Comparison of ENCODE assay signal across 1 cellular context in the genomic region with DNA sequence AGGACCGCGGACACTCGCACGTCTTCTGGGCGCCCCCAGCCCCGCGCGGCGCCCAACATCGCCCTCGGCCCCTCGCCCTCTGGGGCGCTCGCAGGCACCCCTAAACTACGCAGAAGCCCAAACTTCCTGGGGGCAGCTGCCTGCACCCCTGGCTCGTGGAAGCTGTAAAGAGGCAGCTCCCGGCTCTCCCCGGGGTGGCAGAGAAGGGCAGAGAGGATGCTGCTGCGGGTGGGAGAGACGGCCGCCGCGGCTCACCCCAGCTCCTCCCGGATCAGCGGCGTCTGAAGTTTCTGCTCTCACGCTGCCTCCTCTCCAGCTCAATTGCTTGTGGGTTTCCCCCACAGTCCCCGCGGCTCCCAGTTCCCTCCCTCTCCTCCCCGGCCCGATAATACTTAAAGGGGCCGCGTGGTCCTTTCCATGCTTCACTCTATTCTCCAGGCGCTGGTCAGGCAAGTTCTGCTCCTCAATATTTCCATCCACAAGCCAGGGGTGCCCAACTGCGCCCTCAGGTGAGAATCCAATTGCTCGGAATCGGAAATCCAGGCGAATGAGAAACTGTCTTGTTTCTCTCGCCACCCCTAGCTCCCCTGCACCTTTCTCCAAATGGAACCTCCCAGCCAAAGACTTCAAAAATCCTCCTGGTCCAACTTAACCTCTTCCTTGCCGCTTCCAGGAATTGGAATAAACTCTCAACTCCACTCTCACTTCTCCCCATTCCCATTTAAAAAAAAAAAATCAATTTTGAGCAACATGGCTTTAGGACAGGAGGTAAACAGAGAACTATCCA.
A peak's percentile ranks its signal among the peaks of the same experiment; 100 is the strongest.
TF ChIP-seq lines count a peak whose summit lies in the region.

No MANE protein-coding gene starts in this region.

TF ChIP-seq in HepG2, 621 proteins besides CTCF, POLR2A, EP300 and RAD21 (continued from another document and continues in another):
- TF ChIP-seq, protein P1, sequence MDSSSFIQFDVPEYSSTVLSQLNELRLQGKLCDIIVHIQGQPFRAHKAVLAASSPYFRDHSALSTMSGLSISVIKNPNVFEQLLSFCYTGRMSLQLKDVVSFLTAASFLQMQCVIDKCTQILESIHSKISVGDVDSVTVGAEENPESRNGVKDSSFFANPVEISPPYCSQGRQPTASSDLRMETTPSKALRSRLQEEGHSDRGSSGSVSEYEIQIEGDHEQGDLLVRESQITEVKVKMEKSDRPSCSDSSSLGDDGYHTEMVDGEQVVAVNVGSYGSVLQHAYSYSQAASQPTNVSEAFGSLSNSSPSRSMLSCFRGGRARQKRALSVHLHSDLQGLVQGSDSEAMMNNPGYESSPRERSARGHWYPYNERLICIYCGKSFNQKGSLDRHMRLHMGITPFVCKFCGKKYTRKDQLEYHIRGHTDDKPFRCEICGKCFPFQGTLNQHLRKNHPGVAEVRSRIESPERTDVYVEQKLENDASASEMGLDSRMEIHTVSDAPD (CRISPR knock-in tag; IDR thresholded peaks at IDR 0.05), result peak; percentile 67; the same call in 1 of the 2 replicates
- TF ChIP-seq ZNF781 (CRISPR knock-in tag; IDR thresholded peaks at IDR 0.05; ENCODE audit: borderline replicate concordance, not compliant biosample characterization), result no peak
- TF ChIP-seq, protein P2, sequence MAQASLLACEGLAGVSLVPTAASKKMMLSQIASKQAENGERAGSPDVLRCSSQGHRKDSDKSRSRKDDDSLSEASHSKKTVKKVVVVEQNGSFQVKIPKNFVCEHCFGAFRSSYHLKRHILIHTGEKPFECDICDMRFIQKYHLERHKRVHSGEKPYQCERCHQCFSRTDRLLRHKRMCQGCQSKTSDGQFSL (CRISPR knock-in tag; IDR thresholded peaks at IDR 0.05), result no peak
- no peak for TF ChIP-seq HDAC2 (CRISPR knock-in tag; IDR thresholded peaks at IDR 0.05)
- peak; percentile 61 for TF ChIP-seq RBM39 (IDR thresholded peaks at IDR 0.05; ENCODE audit: low read depth, low read length, poor library complexity, severe bottlenecking)
- no peak for TF ChIP-seq ZNF468 (CRISPR knock-in tag; IDR thresholded peaks at IDR 0.05)
- no peak for TF ChIP-seq THYN1 (CRISPR knock-in tag; IDR thresholded peaks at IDR 0.05; ENCODE audit: borderline replicate concordance, low read depth)
- TF ChIP-seq FLYWCH1 (CRISPR knock-in tag; IDR thresholded peaks at IDR 0.05), result no peak
- no peak for TF ChIP-seq TCF12 (IDR thresholded peaks at IDR 0.05)
- TF ChIP-seq TCF12 (CRISPR knock-in tag; IDR thresholded peaks at IDR 0.05), result no peak
- TF ChIP-seq, protein P3, sequence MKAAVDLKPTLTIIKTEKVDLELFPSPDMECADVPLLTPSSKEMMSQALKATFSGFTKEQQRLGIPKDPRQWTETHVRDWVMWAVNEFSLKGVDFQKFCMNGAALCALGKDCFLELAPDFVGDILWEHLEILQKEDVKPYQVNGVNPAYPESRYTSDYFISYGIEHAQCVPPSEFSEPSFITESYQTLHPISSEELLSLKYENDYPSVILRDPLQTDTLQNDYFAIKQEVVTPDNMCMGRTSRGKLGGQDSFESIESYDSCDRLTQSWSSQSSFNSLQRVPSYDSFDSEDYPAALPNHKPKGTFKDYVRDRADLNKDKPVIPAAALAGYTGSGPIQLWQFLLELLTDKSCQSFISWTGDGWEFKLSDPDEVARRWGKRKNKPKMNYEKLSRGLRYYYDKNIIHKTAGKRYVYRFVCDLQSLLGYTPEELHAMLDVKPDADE (CRISPR knock-in tag; IDR thresholded peaks at IDR 0.05), result no peak
- TF ChIP-seq, protein P4, sequence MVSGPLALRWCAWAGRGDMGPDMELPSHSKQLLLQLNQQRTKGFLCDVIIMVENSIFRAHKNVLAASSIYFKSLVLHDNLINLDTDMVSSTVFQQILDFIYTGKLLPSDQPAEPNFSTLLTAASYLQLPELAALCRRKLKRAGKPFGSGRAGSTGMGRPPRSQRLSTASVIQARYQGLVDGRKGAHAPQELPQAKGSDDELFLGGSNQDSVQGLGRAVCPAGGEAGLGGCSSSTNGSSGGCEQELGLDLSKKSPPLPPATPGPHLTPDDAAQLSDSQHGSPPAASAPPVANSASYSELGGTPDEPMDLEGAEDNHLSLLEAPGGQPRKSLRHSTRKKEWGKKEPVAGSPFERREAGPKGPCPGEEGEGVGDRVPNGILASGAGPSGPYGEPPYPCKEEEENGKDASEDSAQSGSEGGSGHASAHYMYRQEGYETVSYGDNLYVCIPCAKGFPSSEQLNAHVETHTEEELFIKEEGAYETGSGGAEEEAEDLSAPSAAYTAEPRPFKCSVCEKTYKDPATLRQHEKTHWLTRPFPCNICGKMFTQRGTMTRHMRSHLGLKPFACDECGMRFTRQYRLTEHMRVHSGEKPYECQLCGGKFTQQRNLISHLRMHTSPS (CRISPR knock-in tag; IDR thresholded peaks at IDR 0.05; ENCODE audit: low read depth), result no peak
- TF ChIP-seq MAFG (CRISPR knock-in tag; IDR thresholded peaks at IDR 0.05), result no peak
- TF ChIP-seq, protein P5, sequence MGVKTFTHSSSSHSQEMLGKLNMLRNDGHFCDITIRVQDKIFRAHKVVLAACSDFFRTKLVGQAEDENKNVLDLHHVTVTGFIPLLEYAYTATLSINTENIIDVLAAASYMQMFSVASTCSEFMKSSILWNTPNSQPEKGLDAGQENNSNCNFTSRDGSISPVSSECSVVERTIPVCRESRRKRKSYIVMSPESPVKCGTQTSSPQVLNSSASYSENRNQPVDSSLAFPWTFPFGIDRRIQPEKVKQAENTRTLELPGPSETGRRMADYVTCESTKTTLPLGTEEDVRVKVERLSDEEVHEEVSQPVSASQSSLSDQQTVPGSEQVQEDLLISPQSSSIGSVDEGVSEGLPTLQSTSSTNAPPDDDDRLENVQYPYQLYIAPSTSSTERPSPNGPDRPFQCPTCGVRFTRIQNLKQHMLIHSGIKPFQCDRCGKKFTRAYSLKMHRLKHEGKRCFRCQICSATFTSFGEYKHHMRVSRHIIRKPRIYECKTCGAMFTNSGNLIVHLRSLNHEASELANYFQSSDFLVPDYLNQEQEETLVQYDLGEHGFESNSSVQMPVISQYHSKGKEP (CRISPR knock-in tag; IDR thresholded peaks at IDR 0.05), result no peak
- no peak for TF ChIP-seq FOXK1 (CRISPR knock-in tag; IDR thresholded peaks at IDR 0.05; ENCODE audit: borderline replicate concordance, low read depth)
- TF ChIP-seq, protein P6, sequence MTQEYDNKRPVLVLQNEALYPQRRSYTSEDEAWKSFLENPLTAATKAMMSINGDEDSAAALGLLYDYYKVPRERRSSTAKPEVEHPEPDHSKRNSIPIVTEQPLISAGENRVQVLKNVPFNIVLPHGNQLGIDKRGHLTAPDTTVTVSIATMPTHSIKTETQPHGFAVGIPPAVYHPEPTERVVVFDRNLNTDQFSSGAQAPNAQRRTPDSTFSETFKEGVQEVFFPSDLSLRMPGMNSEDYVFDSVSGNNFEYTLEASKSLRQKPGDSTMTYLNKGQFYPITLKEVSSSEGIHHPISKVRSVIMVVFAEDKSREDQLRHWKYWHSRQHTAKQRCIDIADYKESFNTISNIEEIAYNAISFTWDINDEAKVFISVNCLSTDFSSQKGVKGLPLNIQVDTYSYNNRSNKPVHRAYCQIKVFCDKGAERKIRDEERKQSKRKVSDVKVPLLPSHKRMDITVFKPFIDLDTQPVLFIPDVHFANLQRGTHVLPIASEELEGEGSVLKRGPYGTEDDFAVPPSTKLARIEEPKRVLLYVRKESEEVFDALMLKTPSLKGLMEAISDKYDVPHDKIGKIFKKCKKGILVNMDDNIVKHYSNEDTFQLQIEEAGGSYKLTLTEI (CRISPR knock-in tag; conservative IDR thresholded peaks at IDR 0.05), result no peak
- peak; percentile 58; the same call in 1 of the 2 replicates for TF ChIP-seq ZNF709 (CRISPR knock-in tag; IDR thresholded peaks at IDR 0.05)
- TF ChIP-seq, protein P7, sequence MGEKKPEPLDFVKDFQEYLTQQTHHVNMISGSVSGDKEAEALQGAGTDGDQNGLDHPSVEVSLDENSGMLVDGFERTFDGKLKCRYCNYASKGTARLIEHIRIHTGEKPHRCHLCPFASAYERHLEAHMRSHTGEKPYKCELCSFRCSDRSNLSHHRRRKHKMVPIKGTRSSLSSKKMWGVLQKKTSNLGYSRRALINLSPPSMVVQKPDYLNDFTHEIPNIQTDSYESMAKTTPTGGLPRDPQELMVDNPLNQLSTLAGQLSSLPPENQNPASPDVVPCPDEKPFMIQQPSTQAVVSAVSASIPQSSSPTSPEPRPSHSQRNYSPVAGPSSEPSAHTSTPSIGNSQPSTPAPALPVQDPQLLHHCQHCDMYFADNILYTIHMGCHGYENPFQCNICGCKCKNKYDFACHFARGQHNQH (CRISPR knock-in tag; IDR thresholded peaks at IDR 0.05), result no peak
- TF ChIP-seq, protein P8, sequence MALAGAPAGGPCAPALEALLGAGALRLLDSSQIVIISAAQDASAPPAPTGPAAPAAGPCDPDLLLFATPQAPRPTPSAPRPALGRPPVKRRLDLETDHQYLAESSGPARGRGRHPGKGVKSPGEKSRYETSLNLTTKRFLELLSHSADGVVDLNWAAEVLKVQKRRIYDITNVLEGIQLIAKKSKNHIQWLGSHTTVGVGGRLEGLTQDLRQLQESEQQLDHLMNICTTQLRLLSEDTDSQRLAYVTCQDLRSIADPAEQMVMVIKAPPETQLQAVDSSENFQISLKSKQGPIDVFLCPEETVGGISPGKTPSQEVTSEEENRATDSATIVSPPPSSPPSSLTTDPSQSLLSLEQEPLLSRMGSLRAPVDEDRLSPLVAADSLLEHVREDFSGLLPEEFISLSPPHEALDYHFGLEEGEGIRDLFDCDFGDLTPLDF (CRISPR knock-in tag; IDR thresholded peaks at IDR 0.05), result no peak
- no peak for TF ChIP-seq ZSCAN21 (CRISPR knock-in tag; IDR thresholded peaks at IDR 0.05; ENCODE audit: borderline replicate concordance)
- peak; percentile 13; the same call in 1 of the 2 replicates for TF ChIP-seq MYC (CRISPR knock-in tag; IDR thresholded peaks at IDR 0.05; ENCODE audit: borderline replicate concordance)
- peak; percentile 37; the same call in 1 of the 2 replicates for TF ChIP-seq NFIC (IDR thresholded peaks at IDR 0.05; ENCODE audit: low read length)
- peak; percentile 79 for TF ChIP-seq POLR2G (IDR thresholded peaks at IDR 0.05; ENCODE audit: low read depth, low read length)
- 0 out of 2 replicates have a peak, but pooled peaks have one; percentile 42 for TF ChIP-seq ZBTB7B (CRISPR knock-in tag; IDR thresholded peaks at IDR 0.05)
- no peak for TF ChIP-seq ATF7-NPFF (CRISPR knock-in tag; IDR thresholded peaks at IDR 0.05; ENCODE audit: low read depth)
- TF ChIP-seq KLF12 (CRISPR knock-in tag; IDR thresholded peaks at IDR 0.05; ENCODE audit: borderline replicate concordance), result no peak
- TF ChIP-seq MAFF (IDR thresholded peaks at IDR 0.05; ENCODE audit: low read depth, low read length), result no peak
- peak; percentile 90 for TF ChIP-seq BHLHE40 (IDR thresholded peaks at IDR 0.05; ENCODE audit: low read length)
- no peak for TF ChIP-seq NR2F1 (CRISPR knock-in tag; IDR thresholded peaks at IDR 0.05)
- peak; percentile 94 for TF ChIP-seq POGZ (CRISPR knock-in tag; IDR thresholded peaks at IDR 0.05)
- TF ChIP-seq HOXA3 (CRISPR knock-in tag; IDR thresholded peaks at IDR 0.05), result no peak
- no peak for TF ChIP-seq ZFP62 (CRISPR knock-in tag; IDR thresholded peaks at IDR 0.05)
- no peak for TF ChIP-seq ZNF841 (CRISPR knock-in tag; IDR thresholded peaks at IDR 0.05; ENCODE audit: borderline replicate concordance)
- TF ChIP-seq ZNF547 (CRISPR knock-in tag; IDR thresholded peaks at IDR 0.05), result no peak
- TF ChIP-seq, protein P9, sequence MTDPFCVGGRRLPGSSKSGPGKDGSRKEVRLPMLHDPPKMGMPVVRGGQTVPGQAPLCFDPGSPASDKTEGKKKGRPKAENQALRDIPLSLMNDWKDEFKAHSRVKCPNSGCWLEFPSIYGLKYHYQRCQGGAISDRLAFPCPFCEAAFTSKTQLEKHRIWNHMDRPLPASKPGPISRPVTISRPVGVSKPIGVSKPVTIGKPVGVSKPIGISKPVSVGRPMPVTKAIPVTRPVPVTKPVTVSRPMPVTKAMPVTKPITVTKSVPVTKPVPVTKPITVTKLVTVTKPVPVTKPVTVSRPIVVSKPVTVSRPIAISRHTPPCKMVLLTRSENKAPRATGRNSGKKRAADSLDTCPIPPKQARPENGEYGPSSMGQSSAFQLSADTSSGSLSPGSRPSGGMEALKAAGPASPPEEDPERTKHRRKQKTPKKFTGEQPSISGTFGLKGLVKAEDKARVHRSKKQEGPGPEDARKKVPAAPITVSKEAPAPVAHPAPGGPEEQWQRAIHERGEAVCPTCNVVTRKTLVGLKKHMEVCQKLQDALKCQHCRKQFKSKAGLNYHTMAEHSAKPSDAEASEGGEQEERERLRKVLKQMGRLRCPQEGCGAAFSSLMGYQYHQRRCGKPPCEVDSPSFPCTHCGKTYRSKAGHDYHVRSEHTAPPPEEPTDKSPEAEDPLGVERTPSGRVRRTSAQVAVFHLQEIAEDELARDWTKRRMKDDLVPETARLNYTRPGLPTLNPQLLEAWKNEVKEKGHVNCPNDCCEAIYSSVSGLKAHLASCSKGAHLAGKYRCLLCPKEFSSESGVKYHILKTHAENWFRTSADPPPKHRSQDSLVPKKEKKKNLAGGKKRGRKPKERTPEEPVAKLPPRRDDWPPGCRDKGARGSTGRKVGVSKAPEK (CRISPR knock-in tag; IDR thresholded peaks at IDR 0.05; ENCODE audit: borderline replicate concordance), result 0 out of 2 replicates have a peak, but pooled peaks have one; percentile 59
- no peak for TF ChIP-seq PAX8 (CRISPR knock-in tag; IDR thresholded peaks at IDR 0.05; ENCODE audit: borderline replicate concordance)
- TF ChIP-seq ZNF570 (CRISPR knock-in tag; IDR thresholded peaks at IDR 0.05; ENCODE audit: borderline replicate concordance), result no peak
- no peak for TF ChIP-seq PRMT3 (CRISPR knock-in tag; IDR thresholded peaks at IDR 0.05; ENCODE audit: borderline replicate concordance, low read depth)
- TF ChIP-seq, protein P10, sequence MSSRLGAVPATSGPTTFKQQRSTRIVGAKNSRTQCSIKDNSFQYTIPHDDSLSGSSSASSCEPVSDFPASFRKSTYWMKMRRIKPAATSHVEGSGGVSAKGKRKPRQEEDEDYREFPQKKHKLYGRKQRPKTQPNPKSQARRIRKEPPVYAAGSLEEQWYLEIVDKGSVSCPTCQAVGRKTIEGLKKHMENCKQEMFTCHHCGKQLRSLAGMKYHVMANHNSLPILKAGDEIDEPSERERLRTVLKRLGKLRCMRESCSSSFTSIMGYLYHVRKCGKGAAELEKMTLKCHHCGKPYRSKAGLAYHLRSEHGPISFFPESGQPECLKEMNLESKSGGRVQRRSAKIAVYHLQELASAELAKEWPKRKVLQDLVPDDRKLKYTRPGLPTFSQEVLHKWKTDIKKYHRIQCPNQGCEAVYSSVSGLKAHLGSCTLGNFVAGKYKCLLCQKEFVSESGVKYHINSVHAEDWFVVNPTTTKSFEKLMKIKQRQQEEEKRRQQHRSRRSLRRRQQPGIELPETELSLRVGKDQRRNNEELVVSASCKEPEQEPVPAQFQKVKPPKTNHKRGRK (CRISPR knock-in tag; IDR thresholded peaks at IDR 0.05), result no peak
- TF ChIP-seq SCMH1 (CRISPR knock-in tag; IDR thresholded peaks at IDR 0.05; ENCODE audit: borderline replicate concordance), result no peak
- TF ChIP-seq ZNF557 (CRISPR knock-in tag; IDR thresholded peaks at IDR 0.05), result no peak
- no peak for TF ChIP-seq MAF1 (CRISPR knock-in tag; IDR thresholded peaks at IDR 0.05; ENCODE audit: borderline replicate concordance)
- TF ChIP-seq YEATS2 (CRISPR knock-in tag; IDR thresholded peaks at IDR 0.05; ENCODE audit: borderline replicate concordance), result no peak
- no peak for TF ChIP-seq ZNF883 (CRISPR knock-in tag; IDR thresholded peaks at IDR 0.05; ENCODE audit: not compliant biosample characterization)
- TF ChIP-seq GFI1 (CRISPR knock-in tag; IDR thresholded peaks at IDR 0.05; ENCODE audit: borderline replicate concordance), result peak; percentile 24; the same call in 1 of the 2 replicates
- no peak for TF ChIP-seq NCOA1 (CRISPR knock-in tag; IDR thresholded peaks at IDR 0.05)
- no peak for TF ChIP-seq NR1H2 (CRISPR knock-in tag; IDR thresholded peaks at IDR 0.05; ENCODE audit: borderline replicate concordance, low read depth)
- peak; percentile 32; the same call in 1 of the 2 replicates for TF ChIP-seq FOSL2 (CRISPR knock-in tag; IDR thresholded peaks at IDR 0.05)
- TF ChIP-seq ZSCAN30 (CRISPR knock-in tag; IDR thresholded peaks at IDR 0.05), result no peak
- TF ChIP-seq ZNF614 (CRISPR knock-in tag; IDR thresholded peaks at IDR 0.05; ENCODE audit: borderline replicate concordance), result no peak
- TF ChIP-seq IKZF4 (CRISPR knock-in tag; IDR thresholded peaks at IDR 0.05; ENCODE audit: borderline replicate concordance, low read depth, not compliant biosample characterization), result no peak
